8 cellular contexts compared by ENCODE assay signal in the genomic region with DNA sequence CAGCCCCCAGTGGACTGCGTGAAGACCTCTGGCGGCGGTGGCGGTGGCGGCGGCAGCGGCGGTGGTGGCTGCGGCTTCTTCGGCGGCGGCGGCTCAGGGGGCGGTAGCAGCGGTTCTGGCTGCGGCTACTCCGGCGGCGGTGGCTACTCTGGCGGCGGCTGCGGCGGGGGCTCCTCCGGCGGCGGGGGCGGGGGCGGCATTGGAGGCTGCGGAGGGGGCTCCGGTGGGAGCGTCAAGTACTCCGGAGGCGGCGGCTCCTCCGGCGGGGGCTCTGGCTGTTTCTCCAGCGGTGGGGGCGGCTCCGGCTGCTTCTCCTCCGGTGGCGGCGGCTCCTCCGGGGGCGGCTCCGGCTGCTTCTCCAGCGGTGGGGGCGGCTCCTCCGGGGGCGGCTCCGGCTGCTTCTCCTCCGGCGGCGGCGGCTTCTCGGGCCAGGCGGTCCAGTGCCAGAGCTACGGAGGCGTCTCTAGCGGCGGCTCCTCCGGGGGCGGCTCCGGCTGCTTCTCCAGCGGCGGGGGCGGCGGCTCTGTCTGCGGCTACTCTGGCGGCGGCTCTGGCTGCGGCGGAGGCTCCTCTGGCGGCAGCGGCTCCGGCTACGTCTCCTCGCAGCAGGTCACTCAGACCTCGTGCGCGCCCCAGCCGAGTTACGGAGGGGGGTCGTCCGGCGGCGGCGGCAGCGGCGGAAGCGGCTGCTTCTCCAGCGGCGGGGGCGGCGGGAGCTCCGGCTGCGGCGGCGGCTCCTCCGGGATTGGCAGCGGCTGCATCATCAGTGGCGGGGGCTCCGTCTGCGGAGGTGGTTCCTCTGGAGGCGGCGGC. TPM values are rescaled to one million over a fixed set of nuclear protein-coding genes. Genes with fewer than 3 reads are reported as not detected.
DNase-seq lines count a peak whose midpoint lies in the region; ATAC-seq and TF ChIP-seq lines count a peak whose summit lies in the region.

No MANE protein-coding gene starts in this region.

- no peak overlapping the region for H3K27ac ChIP-seq in esophagus muscularis mucosa (replicated peaks in 1 of 4)
- no peak overlapping the region for H3K27ac ChIP-seq in osteoblast (ENCODE audit: low read depth, low read length)

- TF ChIP-seq CTCF in esophagus muscularis mucosa (IDR thresholded peaks at IDR 0.05) (no peak), osteoblast (IDR thresholded peaks at IDR 0.05; ENCODE audit: extremely low read depth, low read depth, low read length) (no peak)

- no peaks in the 10 kb centered on the region for H3K9me3 ChIP-seq in esophagus muscularis mucosa
- no peaks in the 10 kb centered on the region for H3K9me3 ChIP-seq in osteoblast (ENCODE audit: low read depth, low read length)

- peak overlapping the region; percentile 56 for H3K4me2 ChIP-seq in osteoblast (ENCODE audit: insufficient read depth, low read length)

- peak overlapping the region; percentile 50 to 63 (median 56) for H3K4me3 ChIP-seq in esophagus muscularis mucosa
- H3K4me3 ChIP-seq in osteoblast (ENCODE audit: insufficient read depth, low read length) = peak overlapping the region; percentile 49

- no peaks in the 10 kb centered on the region for H4K20me1 ChIP-seq in osteoblast (ENCODE audit: insufficient read depth, low read length)

- TF ChIP-seq EP300 in esophagus muscularis mucosa (IDR thresholded peaks at IDR 0.05) = no peak

- intact Hi-C loops in esophagus muscularis mucosa (cut with DNase I) = no loop called here

- DNase-seq in NCI-H2081 (lab: John Stamatoyannopoulos, UW) (peak; percentile 20 to 25), NCI-H2081 treated with DMSO at 0.1 percent for 48 hours (lab: John Stamatoyannopoulos, UW) (no peak), esophagus muscularis mucosa (ENCODE audit: extremely low spot score) (peak; percentile 91), osteoblast (ENCODE audit: insufficient read length, low spot score, missing footprints) (peak; percentile 79), pons (ENCODE audit: low spot score) (no peak)
- peak; percentile 17 to 27 for DNase-seq in activated CD4-positive, alpha-beta T cell treated with anti-CD3 and anti-CD28 coated beads, Interleukin-2, amount 50 U/mL, for 4 hours

- peaks cover 0 to 67% (median 36%) of the 10 kb centered on the region in 4 donors for H3K27me3 ChIP-seq in esophagus muscularis mucosa
- H3K27me3 ChIP-seq in osteoblast (ENCODE audit: insufficient read depth, low read length) = peaks cover 42% of the 10 kb centered on the region

- no peak for TF ChIP-seq POLR2A in esophagus muscularis mucosa (IDR thresholded peaks at IDR 0.05; ENCODE audit: low read depth)

- H2AFZ ChIP-seq in osteoblast (ENCODE audit: low read length) = no peak overlapping the region

- WGBS in esophagus muscularis mucosa = under 1% methylated on average over 17 of the region's 105 CpGs

- no peaks in the 10 kb centered on the region for H3K79me2 ChIP-seq in osteoblast (ENCODE audit: insufficient read depth, low read length)

- no peaks in the 10 kb centered on the region for H3K36me3 ChIP-seq in esophagus muscularis mucosa
- H3K36me3 ChIP-seq in osteoblast (ENCODE audit: insufficient read depth, low read length) = no peaks in the 10 kb centered on the region

- no peak for ATAC-seq in GM18907 (IDR thresholded peaks at IDR 0.05; ENCODE audit: unreplicated experiment)
- no peak for ATAC-seq in HG03521 (IDR thresholded peaks at IDR 0.05; ENCODE audit: unreplicated experiment)

- H3K4me1 ChIP-seq in esophagus muscularis mucosa (peaks cover 10 to 23% (median 19%) of the 10 kb centered on the region in 4 donors), osteoblast (ENCODE audit: insufficient read depth, low read length) (peaks cover 7% of the 10 kb centered on the region)

RNA-seq across cellular contexts. Expression of gene LORICRIN, which starts 1.7 kb away (rescaled TPM):
- total RNA-seq in esophagus muscularis mucosa = not detected
- not detected in 2 replicates for total RNA-seq in osteoblast

RNA-seq across cellular contexts. Expression of gene PRR9, which starts 43.8 kb away (rescaled TPM):
- 1 to 10 TPM in 1 of 4 donors, not detected in 3; 1.2 TPM for total RNA-seq in esophagus muscularis mucosa
- total RNA-seq in osteoblast = not detected in 2 replicates

RNA-seq across cellular contexts. Expression of gene PGLYRP3, which starts 51.6 kb away (rescaled TPM):
- total RNA-seq in esophagus muscularis mucosa (not detected), osteoblast (not detected in 2 replicates)

RNA-seq across cellular contexts. Expression of gene LELP1, which starts 58.0 kb away (rescaled TPM):
- total RNA-seq in esophagus muscularis mucosa = not detected
- total RNA-seq in osteoblast = not detected in 2 replicates

Comparison
In these comparisons a context has a peak if more than half of its experiments do, and no peak if none do; other contexts are left out.
1. DNase-seq: peak in NCI-H2081 (2 of 2), activated CD4-positive, alpha-beta T cell treated with anti-CD3 and anti-CD28 coated beads, Interleukin-2, amount 50 U/mL, for 4 hours (2 of 2), esophagus muscularis mucosa (single experiment) and osteoblast (single experiment); none in NCI-H2081 treated with DMSO at 0.1 percent for 48 hours (single experiment) and pons (single experiment).